29 cellular contexts compared by ENCODE assay signal in genomic region chr1:54012008-54012325, GRCh38. TPM values are rescaled to one million over a fixed set of nuclear protein-coding genes. Genes with fewer than 3 reads are reported as not detected.
"Had no signal": no experiment of that assay in that cellular context is flagged by ENCODE, and none has a peak within 500 bp of the region (broad histone marks: within the 10 kb centered on the region; RNA-seq: fewer than 3 reads in every experiment).

No MANE protein-coding gene starts in this region.

- H3K4me1 Mint-ChIP-seq: central memory CD8-positive, alpha-beta T cell; nephron; stimulated activated naive B cell treated with anti-CD40 and anti-IgM and Interleukin-4, amounts not matched to agents 10 μg/mL and 1 μg/mL and 100 μg/mL, for 72 hours had no signal

- DNase-seq: colonic mucosa; effector memory CD8-positive, alpha-beta T cell; foreskin fibroblast; gastrocnemius medialis; left cardiac atrium; left lung; mesenchymal stem cell; midbrain; naive thymus-derived CD4-positive, alpha-beta T cell; right cardiac atrium; sigmoid colon; stimulated activated naive B cell treated with anti-CD40 and anti-IgM and Interleukin-4, amounts not matched to agents 10 μg/mL and 1 μg/mL and 100 μg/mL, for 72 hours; uterus had no signal

- ATAC-seq: effector memory CD8-positive, alpha-beta T cell; gastrocnemius medialis; left cardiac atrium; left lung; naive thymus-derived CD4-positive, alpha-beta T cell; right cardiac atrium; stimulated activated naive B cell treated with anti-CD40 and anti-IgM and Interleukin-4, amounts not matched to agents 10 μg/mL and 1 μg/mL and 100 μg/mL, for 72 hours had no signal

- H3K27me3 Mint-ChIP-seq: stimulated activated naive CD8-positive, alpha-beta T cell treated with anti-CD3 and anti-CD28 coated beads, Interleukin-15, Interleukin-2, amounts not matched to agents 100 ng/mL and 50 ng/mL, for 24 hours had no signal

- H3K36me3 Mint-ChIP-seq: naive thymus-derived CD4-positive, alpha-beta T cell; stimulated activated naive B cell treated with anti-CD40 and anti-IgM and Interleukin-4, amounts not matched to agents 10 μg/mL and 1 μg/mL and 100 μg/mL, for 72 hours had no signal

- H3K36me3 ChIP-seq: colonic mucosa, gastrocnemius medialis, left lung, neutrophil, prostate gland, sigmoid colon, thoracic aorta, tibial nerve, upper lobe of left lung, uterus had no signal

- H3K27ac Mint-ChIP-seq: dendritic cell treated with granulocyte-macrophage colony-stimulating factor and Interleukin-4, amounts not matched to agents 40 ng/mL and 50 ng/mL, for 4 days; effector memory CD8-positive, alpha-beta T cell; naive thymus-derived CD4-positive, alpha-beta T cell; nephron; stimulated activated naive B cell treated with anti-CD40 and anti-IgM and Interleukin-4, amounts not matched to agents 10 μg/mL and 1 μg/mL and 100 μg/mL, for 72 hours; stimulated activated naive CD8-positive, alpha-beta T cell treated with anti-CD3 and anti-CD28 coated beads, Interleukin-15, Interleukin-2, amounts not matched to agents 100 ng/mL and 50 ng/mL, for 24 hours had no signal

- H3K27me3 ChIP-seq: colonic mucosa, neutrophil, upper lobe of left lung, uterus had no signal

- H3K9me3 ChIP-seq: colonic mucosa, gastrocnemius medialis, left lung, neutrophil, prostate gland, sigmoid colon, thoracic aorta, tibial nerve, upper lobe of left lung, uterus had no signal

- H3K4me3 ChIP-seq: colonic mucosa, gastrocnemius medialis, left lung, prostate gland, sigmoid colon, thoracic aorta, tibial nerve, upper lobe of left lung, uterus had no signal

- H3K9me3 Mint-ChIP-seq: central memory CD8-positive, alpha-beta T cell; dendritic cell treated with granulocyte-macrophage colony-stimulating factor and Interleukin-4, amounts not matched to agents 40 ng/mL and 50 ng/mL, for 4 days; effector memory CD8-positive, alpha-beta T cell; naive thymus-derived CD4-positive, alpha-beta T cell; nephron; stimulated activated naive B cell treated with anti-CD40 and anti-IgM and Interleukin-4, amounts not matched to agents 10 μg/mL and 1 μg/mL and 100 μg/mL, for 72 hours; stimulated activated naive CD8-positive, alpha-beta T cell treated with anti-CD3 and anti-CD28 coated beads, Interleukin-15, Interleukin-2, amounts not matched to agents 100 ng/mL and 50 ng/mL, for 24 hours had no signal

- H3K4me1 ChIP-seq: colonic mucosa, gastrocnemius medialis, left lung, sigmoid colon, tibial nerve, uterus had no signal

- H3K4me3 Mint-ChIP-seq: central memory CD8-positive, alpha-beta T cell; dendritic cell treated with granulocyte-macrophage colony-stimulating factor and Interleukin-4, amounts not matched to agents 40 ng/mL and 50 ng/mL, for 4 days; effector memory CD8-positive, alpha-beta T cell; naive thymus-derived CD4-positive, alpha-beta T cell; nephron; stimulated activated naive B cell treated with anti-CD40 and anti-IgM and Interleukin-4, amounts not matched to agents 10 μg/mL and 1 μg/mL and 100 μg/mL, for 72 hours; stimulated activated naive CD8-positive, alpha-beta T cell treated with anti-CD3 and anti-CD28 coated beads, Interleukin-15, Interleukin-2, amounts not matched to agents 100 ng/mL and 50 ng/mL, for 24 hours had no signal

- H3K27ac ChIP-seq: colonic mucosa, gastrocnemius medialis, left lung, neutrophil, prostate gland, sigmoid colon, thoracic aorta, tibial nerve, upper lobe of left lung, uterus had no signal

RNA-seq across cellular contexts. Expression of gene LDLRAD1, which starts 6.0 kb away (rescaled TPM):
- total RNA-seq: chondrocyte; gastrocnemius medialis; glomerular endothelial cell; kidney epithelial cell; left cardiac atrium; lower leg skin; lung microvascular endothelial cell; naive thymus-derived CD4-positive, alpha-beta T cell; omental fat pad; right cardiac atrium; sigmoid colon; skeletal muscle tissue; thoracic aorta; tibial nerve had no signal
- polyA plus RNA-seq: naive thymus-derived CD4-positive, alpha-beta T cell; right cardiac atrium; sigmoid colon had no signal
